21 cellular contexts compared by ENCODE assay signal in the genomic region with DNA sequence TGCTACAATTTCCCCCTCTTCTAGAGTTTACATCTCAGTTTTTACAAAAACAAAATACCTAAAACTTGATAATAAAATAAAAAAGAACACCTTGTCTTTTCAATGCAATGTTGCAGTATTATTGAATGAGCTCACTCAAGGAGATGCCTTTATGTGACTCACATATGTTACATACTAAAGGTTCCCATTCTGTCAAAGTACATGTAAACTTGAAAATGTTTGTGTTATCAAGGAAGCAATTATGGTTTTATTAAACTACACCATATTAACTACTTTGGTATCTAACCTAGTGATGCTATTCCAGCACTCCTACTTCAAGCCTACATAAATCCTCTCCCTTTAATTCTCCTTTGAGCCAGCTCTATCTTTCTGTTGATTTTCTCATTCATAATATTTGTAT.
"Had no signal": no experiment of that assay in that cellular context is flagged by ENCODE, and none has a peak within 500 bp of the region (broad histone marks: within the 10 kb centered on the region; RNA-seq: fewer than 3 reads in every experiment).

No MANE protein-coding gene starts in this region.

- H3K27ac ChIP-seq: adrenal gland, breast epithelium, coronary artery, left lung, prostate gland, suprapubic skin, tibial nerve, VCaP had no signal

- H3K9me3 ChIP-seq: adrenal gland, breast epithelium, left lung, prostate gland, suprapubic skin, tibial nerve had no signal

- H3K4me1 ChIP-seq: adrenal gland, breast epithelium, left lung, prostate gland, suprapubic skin, tibial nerve had no signal

- ATAC-seq: activated CD4-positive, CD25-positive, alpha-beta regulatory T cell treated with anti-CD3 and anti-CD28 coated beads, Interleukin-2, amount 50 U/mL, for 24 hours; left lung; naive thymus-derived CD4-positive, alpha-beta T cell had no signal

- H3K4me3 ChIP-seq: adrenal gland, breast epithelium, coronary artery, left lung, lung, prostate gland, suprapubic skin, tibial nerve had no signal

- H3K27me3 ChIP-seq: adrenal gland, breast epithelium, left lung, suprapubic skin, tibial nerve had no signal

- DNase-seq: activated CD4-positive, alpha-beta memory T cell treated with anti-CD3 and anti-CD28 coated beads, Interleukin-2, amount 10 ng/mL, durations not matched to agents 7 days and 5 days; activated CD4-positive, alpha-beta T cell treated with anti-CD3 and anti-CD28 coated beads, Interleukin-2, amount 10 ng/mL, durations not matched to agents 24 days and 14 days; activated gamma-delta T cell; activated naive CD4-positive, alpha-beta T cell treated with anti-CD3 and anti-CD28 coated beads, Interleukin-2, amount 50 U/mL, for 16 hours; adrenal gland; endodermal cell; foreskin melanocyte; kidney glomerular epithelial cell; left lung; naive thymus-derived CD4-positive, alpha-beta T cell; occipital lobe; stimulated activated CD4-positive, alpha-beta T cell treated with anti-CD3 and anti-CD28 coated beads, Interleukin-4, amount 100 ng/mL, for 4 hours; T-helper 2 cell had no signal

- H3K36me3 ChIP-seq: adrenal gland, breast epithelium, left lung, prostate gland, suprapubic skin, tibial nerve had no signal
